1 cellular context compared by ENCODE assay signal in the genomic region with DNA sequence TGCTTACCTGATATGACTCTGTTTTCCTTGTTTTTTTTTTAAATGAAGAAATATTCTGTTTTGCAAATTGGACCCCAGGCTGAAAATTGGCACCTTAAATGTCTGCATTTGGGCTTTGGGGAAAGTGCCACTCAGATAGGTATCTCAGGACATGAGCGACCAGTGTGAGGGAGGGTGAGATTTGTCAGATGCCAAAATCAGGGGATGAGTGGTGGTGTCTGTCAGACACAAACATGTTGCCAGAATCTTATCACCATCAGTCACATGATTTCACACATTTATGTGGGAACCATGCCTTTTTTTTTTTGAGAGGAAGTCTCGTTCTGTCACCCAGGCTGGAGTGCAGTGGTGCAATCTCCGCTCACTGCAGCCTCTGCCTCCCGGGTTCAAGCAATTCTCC.
TF ChIP-seq lines count a peak whose summit lies in the region.

No MANE protein-coding gene starts in this region.

TF ChIP-seq in SK-N-SH treated with all-trans-retinoic acid at 6 μM for 48 hours, 23 proteins besides CTCF, POLR2A, EP300 and RAD21 (continued from another document):
- TF ChIP-seq ZNF8 (CRISPR knock-in tag; IDR thresholded peaks at IDR 0.05) (no peak), ARNTL (CRISPR knock-in tag; IDR thresholded peaks at IDR 0.05; ENCODE audit: borderline replicate concordance, low read depth) (no peak), PPARA (CRISPR knock-in tag; IDR thresholded peaks at IDR 0.05; ENCODE audit: borderline replicate concordance) (no peak), BACH2 (CRISPR knock-in tag; IDR thresholded peaks at IDR 0.05; ENCODE audit: borderline replicate concordance) (no peak)
- TF ChIP-seq, protein P1, sequence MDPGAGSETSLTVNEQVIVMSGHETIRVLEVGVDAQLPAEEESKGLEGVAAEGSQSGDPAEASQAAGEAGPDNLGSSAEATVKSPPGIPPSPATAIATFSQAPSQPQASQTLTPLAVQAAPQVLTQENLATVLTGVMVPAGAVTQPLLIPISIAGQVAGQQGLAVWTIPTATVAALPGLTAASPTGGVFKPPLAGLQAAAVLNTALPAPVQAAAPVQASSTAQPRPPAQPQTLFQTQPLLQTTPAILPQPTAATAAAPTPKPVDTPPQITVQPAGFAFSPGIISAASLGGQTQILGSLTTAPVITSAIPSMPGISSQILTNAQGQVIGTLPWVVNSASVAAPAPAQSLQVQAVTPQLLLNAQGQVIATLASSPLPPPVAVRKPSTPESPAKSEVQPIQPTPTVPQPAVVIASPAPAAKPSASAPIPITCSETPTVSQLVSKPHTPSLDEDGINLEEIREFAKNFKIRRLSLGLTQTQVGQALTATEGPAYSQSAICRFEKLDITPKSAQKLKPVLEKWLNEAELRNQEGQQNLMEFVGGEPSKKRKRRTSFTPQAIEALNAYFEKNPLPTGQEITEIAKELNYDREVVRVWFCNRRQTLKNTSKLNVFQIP (CRISPR knock-in tag; IDR thresholded peaks at IDR 0.05; ENCODE audit: borderline replicate concordance, low read depth): no peak
